Comparison of ENCODE assay signal across 1 cellular context in genomic region chr11:119755351-119756071, GRCh38.
TF ChIP-seq lines count a peak whose summit lies in the region.

No MANE protein-coding gene starts in this region.

TF ChIP-seq in GM23338, 12 proteins besides CTCF, POLR2A, EP300 and RAD21 (continued from another document):
- TF ChIP-seq ZNF462 (CRISPR knock-in tag; IDR thresholded peaks at IDR 0.05) = no peak
- TF ChIP-seq ZNF331 (CRISPR knock-in tag; IDR thresholded peaks at IDR 0.05; ENCODE audit: low read depth) = no peak
- TF ChIP-seq ZNF114 (CRISPR knock-in tag; IDR thresholded peaks at IDR 0.05) = no peak
- no peak for TF ChIP-seq STAT1 (IDR thresholded peaks at IDR 0.05; ENCODE audit: unreplicated experiment)
- no peak for TF ChIP-seq ETS1 (IDR thresholded peaks at IDR 0.05)
- TF ChIP-seq POLR2AphosphoS5 (IDR thresholded peaks at IDR 0.05; ENCODE audit: low read depth) = no peak
- TF ChIP-seq CREB1 (CRISPR knock-in tag; IDR thresholded peaks at IDR 0.05; ENCODE audit: low read depth) = no peak
- TF ChIP-seq EZH2 (IDR thresholded peaks at IDR 0.05; ENCODE audit: low read depth, unreplicated experiment) = no peak
